Comparison of ENCODE assay signal across 27 cellular contexts in genomic region chr11:130148927-130149326, GRCh38. TPM values are rescaled to one million over a fixed set of nuclear protein-coding genes. Genes with fewer than 3 reads are reported as not detected.
"Had no signal": no experiment of that assay in that cellular context is flagged by ENCODE, and none has a peak within 500 bp of the region (broad histone marks: within the 10 kb centered on the region; RNA-seq: fewer than 3 reads in every experiment).

No MANE protein-coding gene starts in this region.

- H3K36me3 Mint-ChIP-seq: activated CD8-positive, alpha-beta memory T cell treated with anti-CD3 and anti-CD28 coated beads, Interleukin-2, amount 10 ng/mL, durations not matched to agents 7 days and 5 days; activated naive CD8-positive, alpha-beta T cell had no signal

- H3K27ac Mint-ChIP-seq: activated B cell treated with CpG ODN at 0.5 μM for 24 hours; activated CD4-positive, alpha-beta T cell treated with anti-CD3 and anti-CD28 coated beads, Interleukin-2, amount 10 ng/mL, durations not matched to agents 24 days and 14 days; activated CD8-positive, alpha-beta memory T cell treated with anti-CD3 and anti-CD28 coated beads, Interleukin-2, amount 10 ng/mL, durations not matched to agents 7 days and 5 days; activated naive CD8-positive, alpha-beta T cell; activated T-cell treated with anti-CD3 and anti-CD28 coated beads, Interleukin-2, amount 50 U/mL, for 24 hours; activated T-helper 1 cell treated with anti-CD3 and anti-CD28 coated beads, Interleukin-12 subunit alpha, Interleukin-12 subunit beta, Interleukin-2, Interleukin-4 antibody, amounts not matched to agents 30 ng/mL and 10 ng/mL and 1 ng/mL, durations not matched to agents 14 hours and 24 hours and 36 hours; brain; T-helper 17 cell had no signal

- H3K27me3 Mint-ChIP-seq: activated B cell treated with CpG ODN at 0.5 μM for 24 hours; activated naive CD8-positive, alpha-beta T cell; brain; T-helper 17 cell had no signal

- H3K9me3 Mint-ChIP-seq: activated B cell treated with CpG ODN at 0.5 μM for 24 hours; activated CD4-positive, alpha-beta T cell treated with anti-CD3 and anti-CD28 coated beads, Interleukin-2, amount 10 ng/mL, durations not matched to agents 24 days and 14 days; activated T-cell treated with anti-CD3 and anti-CD28 coated beads, Interleukin-2, amount 50 U/mL, for 24 hours; activated T-helper 1 cell treated with anti-CD3 and anti-CD28 coated beads, Interleukin-12 subunit alpha, Interleukin-12 subunit beta, Interleukin-2, Interleukin-4 antibody, amounts not matched to agents 30 ng/mL and 10 ng/mL and 1 ng/mL, durations not matched to agents 14 hours and 24 hours and 36 hours; brain had no signal

- FAIRE-seq: astrocyte, RCC 7860 had no signal

- DNase-seq: activated B cell treated with CpG ODN at 0.5 μM for 24 hours; activated CD4-positive, alpha-beta T cell treated with anti-CD3 and anti-CD28 coated beads for 1 hour; activated CD4-positive, alpha-beta T cell treated with anti-CD3 and anti-CD28 coated beads, Interleukin-2, amount 10 ng/mL, durations not matched to agents 24 days and 14 days; activated CD4-positive, alpha-beta T cell treated with anti-CD3 and anti-CD28 coated beads, Interleukin-2, amount 50 U/mL, for 48 hours; activated CD8-positive, alpha-beta memory T cell treated with anti-CD3 and anti-CD28 coated beads, Interleukin-2, amount 10 ng/mL, durations not matched to agents 7 days and 5 days; activated effector memory CD4-positive, alpha-beta T cell treated with Interleukin-2 at 50 U/mL for 16 hours; activated naive CD4-positive, alpha-beta T cell treated with Interleukin-2 at 50 U/mL for 16 hours; activated T-cell treated with anti-CD3 and anti-CD28 coated beads, Interleukin-2, amount 50 U/mL, for 24 hours; amygdala; Karpas-422; MM.1S; NCI-H1105 treated with DMSO at 0.1 percent for 48 hours; NCI-H146; NCI-H187 treated with DMSO at 0.1 percent for 48 hours; NCI-H2081 treated with DMSO at 0.1 percent for 48 hours; NCI-H446; NCI-H524; PC-3; SHP77; T-helper 17 cell; T-helper 9 cell had no signal

- H3K4me3 Mint-ChIP-seq: activated B cell treated with CpG ODN at 0.5 μM for 24 hours; activated CD4-positive, alpha-beta T cell treated with anti-CD3 and anti-CD28 coated beads, Interleukin-2, amount 10 ng/mL, durations not matched to agents 24 days and 14 days; activated CD8-positive, alpha-beta memory T cell treated with anti-CD3 and anti-CD28 coated beads, Interleukin-2, amount 10 ng/mL, durations not matched to agents 7 days and 5 days; activated naive CD8-positive, alpha-beta T cell; activated T-cell treated with anti-CD3 and anti-CD28 coated beads, Interleukin-2, amount 50 U/mL, for 24 hours; activated T-helper 1 cell treated with anti-CD3 and anti-CD28 coated beads, Interleukin-12 subunit alpha, Interleukin-12 subunit beta, Interleukin-2, Interleukin-4 antibody, amounts not matched to agents 30 ng/mL and 10 ng/mL and 1 ng/mL, durations not matched to agents 14 hours and 24 hours and 36 hours; brain; T-helper 17 cell had no signal

- ATAC-seq: activated CD8-positive, alpha-beta memory T cell treated with anti-CD3 and anti-CD28 coated beads, Interleukin-2, amount 10 ng/mL, durations not matched to agents 7 days and 5 days; PC-3; T-helper 17 cell had no signal

RNA-seq across cellular contexts. Expression of gene ST14, which starts 10.7 kb away (rescaled TPM):
- total RNA-seq: activated CD4-positive, alpha-beta T cell treated with anti-CD3 and anti-CD28 coated beads, Interleukin-2, amount 10 ng/mL, durations not matched to agents 24 days and 14 days; activated CD8-positive, alpha-beta memory T cell treated with anti-CD3 and anti-CD28 coated beads, Interleukin-2, amount 10 ng/mL, durations not matched to agents 7 days and 5 days; activated T-helper 1 cell treated with anti-CD3 and anti-CD28 coated beads, Interleukin-12 subunit alpha, Interleukin-12 subunit beta, Interleukin-2, Interleukin-4 antibody, amounts not matched to agents 30 ng/mL and 10 ng/mL and 1 ng/mL, durations not matched to agents 14 hours and 24 hours and 36 hours; SK-MEL-5 had no signal
